In the genomic region with DNA sequence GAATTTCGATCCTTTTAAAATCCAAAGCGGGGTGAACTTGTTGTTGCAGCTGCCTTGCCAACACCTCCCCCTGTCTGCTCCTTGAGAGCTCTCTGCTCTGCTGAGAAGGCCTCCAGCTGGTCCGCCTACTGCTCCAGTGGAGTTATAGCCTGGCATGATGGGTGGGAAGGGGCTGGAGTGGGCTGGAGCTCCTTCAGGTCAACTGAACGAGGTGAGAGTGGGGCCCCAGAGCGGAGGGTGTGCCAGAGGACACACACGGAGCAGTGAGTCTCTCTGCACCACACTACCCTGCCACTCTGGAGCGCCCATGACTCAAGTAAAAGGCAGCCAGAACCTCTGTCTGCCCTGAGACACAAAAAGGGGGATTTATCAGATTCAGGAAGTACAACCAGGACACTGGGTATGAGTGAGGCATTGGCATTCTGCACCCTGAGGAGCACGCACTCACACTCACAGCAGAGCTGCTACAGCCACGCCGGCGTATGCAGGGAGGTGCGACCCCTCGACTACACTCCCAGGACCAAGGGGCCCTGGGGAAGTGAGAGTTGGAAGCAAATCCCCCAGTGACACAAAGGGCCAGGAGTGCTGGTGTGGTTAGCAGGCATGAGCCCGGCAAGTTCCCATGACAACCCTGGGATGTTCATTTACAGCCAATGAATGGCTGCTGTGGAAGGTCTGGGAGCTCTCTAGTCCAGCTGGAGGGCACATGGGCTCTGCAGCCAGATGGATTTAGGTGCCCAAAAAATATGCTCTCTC, we compare ENCODE assay signal across 9 cellular contexts. TPM values are rescaled to one million over a fixed set of nuclear protein-coding genes. Genes with fewer than 3 reads are reported as not detected.
DNase-seq lines count a peak whose midpoint lies in the region; ATAC-seq, FAIRE-seq and TF ChIP-seq lines count a peak whose summit lies in the region.
"Had no signal": no experiment of that assay in that cellular context is flagged by ENCODE, and none has a peak within 500 bp of the region (broad histone marks: within the 10 kb centered on the region; RNA-seq: fewer than 3 reads in every experiment).

No MANE protein-coding gene starts in this region.

- peaks cover 48% of the 10 kb centered on the region for H3K36me3 ChIP-seq in CD4-positive, CD25-positive, alpha-beta regulatory T cell (ENCODE audit: control insufficient read depth, insufficient read depth, low read length)
- H3K36me3 ChIP-seq in NT2/D1 (ENCODE audit: insufficient read depth, insufficient read length, low read length): peaks cover 81% of the 10 kb centered on the region
- peaks cover 6 to 23% of the 10 kb centered on the region in 2 experiments for H3K36me3 ChIP-seq in endothelial cell of umbilical vein (ENCODE audit: control insufficient read depth in 2 of 2, extremely low read depth in 1 of 2, insufficient read depth in 2 of 2, low read length in 2 of 2)
- peaks cover 92% of the 10 kb centered on the region for H3K36me3 ChIP-seq in neutrophil

- H3K4me3 ChIP-seq in CD4-positive, CD25-positive, alpha-beta regulatory T cell (ENCODE audit: low read depth, low read length): no peak overlapping the region
- H3K4me3 ChIP-seq in NT2/D1 (ENCODE audit: insufficient read length, low read depth) (no peak overlapping the region), endothelial cell of umbilical vein (replicated peaks in 1 of 3; ENCODE audit: insufficient read depth in 1 of 3, low read depth in 1 of 3, low read length in 3 of 3) (no peak overlapping the region), neutrophil (ENCODE audit: low read depth in 1 of 2, low read length in 1 of 2) (peak overlapping the region; percentile 26 to 50)

- H4K20me1 ChIP-seq in endothelial cell of umbilical vein (replicated peaks; ENCODE audit: control insufficient read depth, extremely low read depth, insufficient read depth, low read length): no peaks in the 10 kb centered on the region

- peak; percentile 71 for TF ChIP-seq POLR2A in endothelial cell of umbilical vein (IDR thresholded peaks at IDR 0.05; ENCODE audit: low read depth, low read length)

- no peak overlapping the region for H2AFZ ChIP-seq in endothelial cell of umbilical vein (ENCODE audit: low read depth, low read length)

- POLR2A ChIA-PET in endothelial cell of umbilical vein (lab: Charles Lee): interaction anchor here (0.8 to 2.3 kb wide), 5 partner anchors 9 to 35 kb away, joined by 3 to 9 read pairs (median 4); no protein-coding TSS in a partner anchor

- peaks cover 0 to 28% (median 17%) of the 10 kb centered on the region in 4 donors for H3K4me1 Mint-ChIP-seq in CD4-positive, CD25-positive, alpha-beta regulatory T cell

- H3K27me3 ChIP-seq in CD4-positive, CD25-positive, alpha-beta regulatory T cell (ENCODE audit: control insufficient read depth, insufficient read depth, low read length): no peaks in the 10 kb centered on the region
- H3K27me3 ChIP-seq in NT2/D1 (ENCODE audit: insufficient read depth, insufficient read length): no peaks in the 10 kb centered on the region
- H3K27me3 ChIP-seq in endothelial cell of umbilical vein (ENCODE audit: control insufficient read depth in 2 of 2, insufficient read depth in 2 of 2, low read length in 2 of 2): no peaks in the 10 kb centered on the region
- H3K27me3 ChIP-seq in neutrophil: no peaks in the 10 kb centered on the region

- no peaks in the 10 kb centered on the region for H3K27me3 Mint-ChIP-seq in CD4-positive, CD25-positive, alpha-beta regulatory T cell

- no peaks in the 10 kb centered on the region for H3K79me2 ChIP-seq in endothelial cell of umbilical vein (ENCODE audit: control insufficient read depth, insufficient read depth, low read length)

- no peaks in the 10 kb centered on the region for H3K9me1 ChIP-seq in endothelial cell of umbilical vein (replicated peaks; ENCODE audit: control insufficient read depth, extremely low read depth, insufficient read depth, low read length)

- no peaks in the 10 kb centered on the region for H3K9me3 Mint-ChIP-seq in CD4-positive, CD25-positive, alpha-beta regulatory T cell

- peak overlapping the region in 2 of 3 donors; percentile 89 to 95 for H3K27ac Mint-ChIP-seq in CD4-positive, CD25-positive, alpha-beta regulatory T cell

- peak in 1 of 2 donors; percentile 11 for ATAC-seq in CD4-positive, CD25-positive, alpha-beta regulatory T cell (ENCODE audit: low read depth in 2 of 2)
- no peak for ATAC-seq in GM18873 (IDR thresholded peaks at IDR 0.05; ENCODE audit: low FRiP score, unreplicated experiment)

- H3K4me2 ChIP-seq in endothelial cell of umbilical vein (ENCODE audit: insufficient read depth, low read length): peak overlapping the region; percentile 23

- no peaks in the 10 kb centered on the region for H3K9me3 ChIP-seq in CD4-positive, CD25-positive, alpha-beta regulatory T cell (ENCODE audit: control insufficient read depth in 2 of 2, low read length in 2 of 2)
- no peaks in the 10 kb centered on the region for H3K9me3 ChIP-seq in NT2/D1 (ENCODE audit: insufficient read depth, low read length)
- H3K9me3 ChIP-seq in endothelial cell of umbilical vein (replicated peaks; ENCODE audit: control insufficient read depth, insufficient read depth, low read length): no peaks in the 10 kb centered on the region
- no peaks in the 10 kb centered on the region for H3K9me3 ChIP-seq in neutrophil

- H3K4me1 ChIP-seq in CD4-positive, CD25-positive, alpha-beta regulatory T cell (ENCODE audit: control insufficient read depth, insufficient read depth, low read length, poor library complexity, severe bottlenecking): peaks cover 17% of the 10 kb centered on the region
- H3K4me1 ChIP-seq in NT2/D1 (ENCODE audit: insufficient read depth, insufficient read length) (peaks cover 36% of the 10 kb centered on the region), endothelial cell of umbilical vein (ENCODE audit: control insufficient read depth, extremely low read depth, insufficient read depth, low read length) (peaks cover 49% of the 10 kb centered on the region), neutrophil (ENCODE audit: control insufficient read depth in 1 of 2, insufficient read depth in 1 of 2, low read depth in 1 of 2, low read length in 1 of 2) (peaks cover 47 to 51% of the 10 kb centered on the region in 2 experiments)

- peak overlapping the region in 1 of 4 donors; percentile 56 for H3K4me3 Mint-ChIP-seq in CD4-positive, CD25-positive, alpha-beta regulatory T cell

- dilution Hi-C loops in endothelial cell of umbilical vein (cut with MboI; ENCODE audit: extremely low pct_ligation_motif_present, low sequenced_read_pairs): no loop called here

- intact Hi-C loops in endothelial cell of umbilical vein (cut with micrococcal nuclease): loop anchor here (1.0 kb wide), 3 partner anchors 8 to 35 kb away; a partner anchor contains a TSS

- no TSS peak for BruUV-seq in endothelial cell of umbilical vein (replicated peaks; lab: Mats Ljungman, UMichigan)

- FAIRE-seq in endothelial cell of umbilical vein (lab: Jason Lieb, UNC): no peak

- CTCF ChIA-PET in endothelial cell of umbilical vein (lab: Charles Lee): interaction anchor here (0.7 to 6.7 kb wide), 12 partner anchors 9 to 217 kb away, joined by 3 to 99 read pairs (median 5); a partner anchor contains a TSS

- TF ChIP-seq CTCF in endothelial cell of umbilical vein (IDR thresholded peaks at IDR 0.05; ENCODE audit: extremely low read depth in 1 of 2, insufficient read depth in 1 of 2, low read depth in 1 of 2, low read length in 2 of 2): peak in 1 of 2 donors; percentile 6
- no peak for TF ChIP-seq CTCF in neutrophil (IDR thresholded peaks at IDR 0.05)

- peak overlapping the region; percentile 44 for H3K9ac ChIP-seq in NT2/D1 (ENCODE audit: insufficient read length, low read depth)
- peak overlapping the region; percentile 71 for H3K9ac ChIP-seq in endothelial cell of umbilical vein (replicated peaks; ENCODE audit: extremely low read depth, insufficient read depth, low read length)

- peak overlapping the region; percentile 48 for H3K27ac ChIP-seq in CD4-positive, CD25-positive, alpha-beta regulatory T cell (ENCODE audit: insufficient read depth, low read length, poor library complexity, severe bottlenecking)
- H3K27ac ChIP-seq in endothelial cell of umbilical vein (ENCODE audit: insufficient read depth, low read depth, low read length): peak overlapping the region; percentile 89
- H3K27ac ChIP-seq in neutrophil: peak overlapping the region; percentile 99

- H3K36me3 Mint-ChIP-seq in CD4-positive, CD25-positive, alpha-beta regulatory T cell: peaks cover 26% of the 10 kb centered on the region

- no peak for DNase-seq in CD4-positive, CD25-positive, alpha-beta regulatory T cell
- no peak for DNase-seq in NT2/D1 (ENCODE audit: low read depth, low spot score)
- peak; percentile 76 for DNase-seq in endothelial cell of umbilical vein (ENCODE audit: low read depth, low spot score)
- DNase-seq in stimulated activated naive CD4-positive, alpha-beta T cell treated with Interleukin-2 at 50 U/mL for 16 hours (lab: John Stamatoyannopoulos, UW): no peak
- DNase-seq in stimulated activated CD4-positive, alpha-beta T cell treated with anti-CD3 and anti-CD28 coated beads, Interleukin-1b, Interleukin-23, amount 100 ng/mL, for 48 hours: no peak
- no peak for DNase-seq in NCI-H1105 (lab: John Stamatoyannopoulos, UW)
- DNase-seq: erythroblast had no signal

RNA-seq across cellular contexts. Expression of a gene that starts 28.0 kb away (rescaled TPM):
- 12.7 TPM for total RNA-seq in CD4-positive, CD25-positive, alpha-beta regulatory T cell
- 10 to 100 TPM in 3 of 4 donors, 1 to 10 TPM in 1; 8.7 to 18.0 (median 12.9) TPM for polyA plus RNA-seq in CD4-positive, CD25-positive, alpha-beta regulatory T cell
- total RNA-seq in endothelial cell of umbilical vein: 63.2 and 64.7 TPM in 2 replicates
- polyA plus RNA-seq in endothelial cell of umbilical vein: 132 and 255 TPM in 2 replicates
- polyA plus RNA-seq in endothelial cell of umbilical vein (2011; cell fraction: cytosol; rRNA removed): 42.8 and 79.0 TPM in 2 replicates
- 14.7 and 18.7 TPM in 2 replicates for polyA plus RNA-seq in endothelial cell of umbilical vein (2011; cell fraction: nucleus; rRNA removed)
- 37.9 and 66.8 TPM in 2 replicates for polyA plus RNA-seq in endothelial cell of umbilical vein (2012)
- polyA minus RNA-seq in endothelial cell of umbilical vein: 9.2 and 12.4 TPM in 2 replicates
- polyA minus RNA-seq in endothelial cell of umbilical vein (2011; cell fraction: cytosol; rRNA and poly(A)+ RNA removed): 3.6 TPM
- 2.0 and 3.8 TPM in 2 replicates for polyA minus RNA-seq in endothelial cell of umbilical vein (2011; cell fraction: nucleus; rRNA and poly(A)+ RNA removed)

RNA-seq across cellular contexts. Expression of a gene that starts 34.3 kb away (rescaled TPM):
- total RNA-seq in CD4-positive, CD25-positive, alpha-beta regulatory T cell: 30.1 TPM
- 10 to 100 TPM; 27.1 to 36.4 (median 30.3) TPM for polyA plus RNA-seq in CD4-positive, CD25-positive, alpha-beta regulatory T cell
- total RNA-seq in endothelial cell of umbilical vein: 35.2 and 36.8 TPM in 2 replicates
- polyA plus RNA-seq in endothelial cell of umbilical vein: 20.8 and 21.4 TPM in 2 replicates
- 19.7 and 22.9 TPM in 2 replicates for polyA plus RNA-seq in endothelial cell of umbilical vein (2011; cell fraction: cytosol; rRNA removed)
- polyA plus RNA-seq in endothelial cell of umbilical vein (2011; cell fraction: nucleus; rRNA removed): 25.5 and 29.9 TPM in 2 replicates
- 13.3 and 14.5 TPM in 2 replicates for polyA plus RNA-seq in endothelial cell of umbilical vein (2012)
- polyA minus RNA-seq in endothelial cell of umbilical vein: 26.0 and 37.4 TPM in 2 replicates
- polyA minus RNA-seq in endothelial cell of umbilical vein (2011; cell fraction: cytosol; rRNA and poly(A)+ RNA removed): 4.6 TPM
- 7.8 and 8.1 TPM in 2 replicates for polyA minus RNA-seq in endothelial cell of umbilical vein (2011; cell fraction: nucleus; rRNA and poly(A)+ RNA removed)

RNA-seq across cellular contexts. Expression of a gene that starts 45.2 kb away (rescaled TPM):
- 3.2 TPM for total RNA-seq in CD4-positive, CD25-positive, alpha-beta regulatory T cell
- under 1 TPM; 0.26 to 0.42 (median 0.33) TPM for polyA plus RNA-seq in CD4-positive, CD25-positive, alpha-beta regulatory T cell
- total RNA-seq in endothelial cell of umbilical vein: 5.1 and 7.2 TPM in 2 replicates
- polyA plus RNA-seq in endothelial cell of umbilical vein: 1.6 and 1.8 TPM in 2 replicates
- polyA plus RNA-seq in endothelial cell of umbilical vein (2011; cell fraction: cytosol; rRNA removed): 0.72 and 0.76 TPM in 2 replicates
- polyA plus RNA-seq in endothelial cell of umbilical vein (2011; cell fraction: nucleus; rRNA removed): 26.0 and 27.2 TPM in 2 replicates
- polyA plus RNA-seq in endothelial cell of umbilical vein (2012): 3.2 and 4.3 TPM in 2 replicates
- 0.68 and 1.5 TPM in 2 replicates for polyA minus RNA-seq in endothelial cell of umbilical vein
- 0.61 TPM for polyA minus RNA-seq in endothelial cell of umbilical vein (2011; cell fraction: cytosol; rRNA and poly(A)+ RNA removed)
- 3.9 and 5.1 TPM in 2 replicates for polyA minus RNA-seq in endothelial cell of umbilical vein (2011; cell fraction: nucleus; rRNA and poly(A)+ RNA removed)

RNA-seq across cellular contexts. Expression of a gene that starts 46.3 kb away (rescaled TPM):
- 33.8 TPM for total RNA-seq in CD4-positive, CD25-positive, alpha-beta regulatory T cell
- 100 to 1,000 TPM; 142 to 153 (median 145) TPM for polyA plus RNA-seq in CD4-positive, CD25-positive, alpha-beta regulatory T cell
- total RNA-seq in endothelial cell of umbilical vein: 38.2 and 40.3 TPM in 2 replicates
- 76.9 and 98.5 TPM in 2 replicates for polyA plus RNA-seq in endothelial cell of umbilical vein
- polyA plus RNA-seq in endothelial cell of umbilical vein (2011; cell fraction: cytosol; rRNA removed): 79.3 and 82.5 TPM in 2 replicates
- 19.2 and 23.5 TPM in 2 replicates for polyA plus RNA-seq in endothelial cell of umbilical vein (2011; cell fraction: nucleus; rRNA removed)
- 39.0 and 62.6 TPM in 2 replicates for polyA plus RNA-seq in endothelial cell of umbilical vein (2012)
- 35.9 and 40.8 TPM in 2 replicates for polyA minus RNA-seq in endothelial cell of umbilical vein
- 26.2 TPM for polyA minus RNA-seq in endothelial cell of umbilical vein (2011; cell fraction: cytosol; rRNA and poly(A)+ RNA removed)
- 7.1 and 8.3 TPM in 2 replicates for polyA minus RNA-seq in endothelial cell of umbilical vein (2011; cell fraction: nucleus; rRNA and poly(A)+ RNA removed)

Comparison
In these comparisons a context has a peak if more than half of its experiments do, and no peak if none do; other contexts are left out.
1. H3K27ac ChIP-seq: peak in every context shown above with its lines; median percentile 99 in neutrophil; 89 in endothelial cell of umbilical vein; 48 in CD4-positive, CD25-positive, alpha-beta regulatory T cell.
2. H3K4me3 ChIP-seq: peak in neutrophil (2 of 2); none in CD4-positive, CD25-positive, alpha-beta regulatory T cell (single experiment), NT2/D1 (single experiment) and endothelial cell of umbilical vein (0 of 3).